1 cellular context compared by ENCODE assay signal in genomic region chr2:157786663-157787363, GRCh38.
A peak's percentile ranks its signal among the peaks of the same experiment; 100 is the strongest.
TF ChIP-seq lines count a peak whose summit lies in the region.

No MANE protein-coding gene starts in this region.

TF ChIP-seq in K562, 482 proteins besides CTCF, POLR2A, EP300 and RAD21 (continued from another document and continues in another):
- TF ChIP-seq HINFP (tag; conservative IDR thresholded peaks at IDR 0.05; ENCODE audit: low read depth) (no peak; the same call in 1 of the 2 replicates), L3MBTL2 (IDR thresholded peaks at IDR 0.05) (peak; percentile 62), HNRNPUL1 (IDR thresholded peaks at IDR 0.05; ENCODE audit: low read length) (no peak), RFX1 (IDR thresholded peaks at IDR 0.05) (no peak), ZNF76 (CRISPR knock-in tag; IDR thresholded peaks at IDR 0.05; ENCODE audit: borderline replicate concordance) (no peak), ZNF764 (CRISPR knock-in tag; IDR thresholded peaks at IDR 0.05; ENCODE audit: low read depth) (no peak), ZBTB40 (IDR thresholded peaks at IDR 0.05) (peak; percentile 51; the same call in 1 of the 2 replicates), ZBTB40 (CRISPR knock-in tag; IDR thresholded peaks at IDR 0.05) (no peak), ZBTB33 (CRISPR knock-in tag; IDR thresholded peaks at IDR 0.05) (no peak), IRF9 (tag; IDR thresholded peaks at IDR 0.05) (peak; percentile 79), SMARCC2 (IDR thresholded peaks at IDR 0.05; ENCODE audit: low read depth) (peak; percentile 98), SAFB (IDR thresholded peaks at IDR 0.05; ENCODE audit: borderline replicate concordance, low read depth, low read length) (no peak), RFX7 (CRISPR knock-in tag; IDR thresholded peaks at IDR 0.05) (no peak), KHSRP (IDR thresholded peaks at IDR 0.05) (0 out of 2 replicates have a peak, but pooled peaks have one; percentile 26), ZNF124 (CRISPR knock-in tag; IDR thresholded peaks at IDR 0.05) (no peak), ETV6 (IDR thresholded peaks at IDR 0.05; ENCODE audit: borderline replicate concordance in 1 of 2, low read depth in 2 of 2, low read length in 1 of 2) (peak in 1 of 2 experiments; percentile 48; a peak in 2 of 4 replicates), ETV6 (CRISPR knock-in tag; IDR thresholded peaks at IDR 0.05; ENCODE audit: borderline replicate concordance) (no peak), ZNF407 (IDR thresholded peaks at IDR 0.05; ENCODE audit: low read depth) (no peak), ZNF639 (CRISPR knock-in tag; conservative IDR thresholded peaks at IDR 0.05 in 1 of 2, IDR thresholded peaks at IDR 0.05 in 1 of 2) (peak in 1 of 2 experiments; percentile 77; a peak in 2 of 4 replicates), JUNB (CRISPR knock-in tag; conservative IDR thresholded peaks at IDR 0.05) (no peak), ZBTB1 (CRISPR knock-in tag; IDR thresholded peaks at IDR 0.05; ENCODE audit: borderline replicate concordance, low read depth) (no peak), SMAD3 (CRISPR knock-in tag; conservative IDR thresholded peaks at IDR 0.05) (peak; percentile 57; the same call in 1 of the 2 replicates), MAX (CRISPR knock-in tag; IDR thresholded peaks at IDR 0.05) (no peak), CEBPB (tag; IDR thresholded peaks at IDR 0.05) (peak; percentile 97), ZFP30 (CRISPR knock-in tag; IDR thresholded peaks at IDR 0.05; ENCODE audit: borderline replicate concordance) (no peak), ZFPM2 (CRISPR knock-in tag; IDR thresholded peaks at IDR 0.05) (no peak), CCAR2 (IDR thresholded peaks at IDR 0.05; ENCODE audit: low read depth, low read length) (no peak), MYC (IDR thresholded peaks at IDR 0.05; ENCODE audit: low read depth, low read length) (peak; percentile 71), MYC (CRISPR knock-in tag; IDR thresholded peaks at IDR 0.05; ENCODE audit: borderline replicate concordance, low read depth) (no peak), RBM25 (IDR thresholded peaks at IDR 0.05; ENCODE audit: low read depth, low read length, severe bottlenecking) (no peak)
